Comparison of ENCODE assay signal across 2 cellular contexts in genomic region chr13:102769679-102770078, GRCh38.
TF ChIP-seq lines count a peak whose summit lies in the region.

No MANE protein-coding gene starts in this region.

TF ChIP-seq in H1, 55 proteins besides CTCF, POLR2A, EP300 and RAD21:
- no peak for TF ChIP-seq ZNF274 (IDR thresholded peaks at IDR 0.05; ENCODE audit: borderline replicate concordance, extremely low read depth, low read length)
- no peak for TF ChIP-seq RBBP5 (IDR thresholded peaks at IDR 0.05; ENCODE audit: borderline replicate concordance, low read depth, low read length)
- TF ChIP-seq E2F6 (IDR thresholded peaks at IDR 0.05): no peak
- TF ChIP-seq JUN (IDR thresholded peaks at IDR 0.05; ENCODE audit: low read depth, low read length): no peak
- TF ChIP-seq GABPA (IDR thresholded peaks at IDR 0.05; ENCODE audit: borderline replicate concordance, insufficient read depth, low read length): no peak
- no peak for TF ChIP-seq RFX5 (IDR thresholded peaks at IDR 0.05; ENCODE audit: borderline replicate concordance, low read depth, low read length)
- TF ChIP-seq ATF3 (IDR thresholded peaks at IDR 0.05; ENCODE audit: insufficient read depth, low read depth, low read length): no peak
- no peak for TF ChIP-seq SAP30 (IDR thresholded peaks at IDR 0.05; ENCODE audit: insufficient read depth, insufficient replicate concordance, low read length)
- no peak for TF ChIP-seq CTBP2 (IDR thresholded peaks at IDR 0.05; ENCODE audit: borderline replicate concordance, insufficient read depth, insufficient read length, low read length)
- no peak for TF ChIP-seq RXRA (IDR thresholded peaks at IDR 0.05; ENCODE audit: insufficient read depth, low read depth, low read length)
- TF ChIP-seq KDM5A (IDR thresholded peaks at IDR 0.05; ENCODE audit: low read length): no peak
- no peak for TF ChIP-seq KDM1A (IDR thresholded peaks at IDR 0.05; ENCODE audit: borderline replicate concordance, low read length)
- TF ChIP-seq HDAC6 (IDR thresholded peaks at IDR 0.05; ENCODE audit: low read depth, low read length): no peak
- no peak for TF ChIP-seq SIN3A (conservative IDR thresholded peaks at IDR 0.05 in 1 of 2, IDR thresholded peaks at IDR 0.05 in 1 of 2; ENCODE audit: low read depth in 1 of 2, low read length in 2 of 2)
- no peak for TF ChIP-seq CHD2 (IDR thresholded peaks at IDR 0.05; ENCODE audit: low read length)
- TF ChIP-seq PHF8 (conservative IDR thresholded peaks at IDR 0.05; ENCODE audit: low read depth, low read length): no peak
- no peak for TF ChIP-seq SP1 (IDR thresholded peaks at IDR 0.05; ENCODE audit: low read depth, low read length)
- no peak for TF ChIP-seq EZH2 (IDR thresholded peaks at IDR 0.05; ENCODE audit: low read depth, low read length, severe bottlenecking)

TF ChIP-seq in neural cell, 6 proteins besides CTCF, POLR2A, EP300 and RAD21:
- no peak for TF ChIP-seq POLR2AphosphoS5 (IDR thresholded peaks at IDR 0.05)
- TF ChIP-seq SMC3 (conservative IDR thresholded peaks at IDR 0.05; ENCODE audit: poor library complexity): peak; percentile 23
